9 cellular contexts compared by ENCODE assay signal in the genomic region with DNA sequence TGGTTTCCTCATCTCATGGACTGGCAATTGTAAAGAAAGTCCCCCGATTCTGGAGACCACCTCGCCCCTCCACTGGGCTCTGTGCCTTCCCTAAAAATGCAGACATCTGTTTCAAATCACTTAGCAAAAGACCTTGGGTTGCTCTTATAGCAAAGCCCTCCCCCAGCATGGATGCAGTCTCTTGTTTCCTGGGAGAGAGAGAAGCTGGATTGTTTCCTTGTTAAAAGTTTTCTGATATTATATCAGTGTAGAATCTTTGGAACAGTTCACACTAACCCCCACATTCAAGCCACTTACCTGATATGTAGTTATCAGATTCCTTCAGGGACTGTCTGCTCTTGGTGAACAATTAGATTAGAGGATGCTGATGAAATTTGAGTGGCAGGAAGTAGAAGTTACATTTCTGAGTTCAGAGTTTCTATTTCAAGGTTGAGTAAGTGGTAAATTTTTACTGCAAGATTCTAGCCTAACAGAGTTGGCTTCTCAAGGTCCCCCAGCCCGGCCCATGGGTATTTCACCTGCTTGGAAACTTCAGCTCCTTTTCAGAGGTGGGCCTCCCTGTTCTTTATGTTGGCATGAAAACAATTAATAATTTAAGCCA. TPM values are rescaled to one million over a fixed set of nuclear protein-coding genes. Genes with fewer than 3 reads are reported as not detected.
DNase-seq lines count a peak whose midpoint lies in the region; ATAC-seq and TF ChIP-seq lines count a peak whose summit lies in the region.
"Had no signal": no experiment of that assay in that cellular context is flagged by ENCODE, and none has a peak within 500 bp of the region (broad histone marks: within the 10 kb centered on the region; RNA-seq: fewer than 3 reads in every experiment).

No MANE protein-coding gene starts in this region.

- intact Hi-C loops in stomach (cut with DNase I; ENCODE audit: low total_unique reads) = no loop called here

- H3K4me3 Mint-ChIP-seq in CD8-positive, alpha-beta memory T cell = peak overlapping the region in 3 of 7 donors; percentile 18 to 41 (median 18)

- no peak overlapping the region for H2AFZ ChIP-seq in hepatocyte

- no peak overlapping the region for H3K27ac ChIP-seq in CD8-positive, alpha-beta memory T cell (ENCODE audit: low read depth, low read length)
- H3K27ac ChIP-seq in hepatocyte (peak overlapping the region; percentile 5), stomach (peak overlapping the region in 1 of 5 donors; percentile 83)

- no peak for TF ChIP-seq CTCF in GM20000 (IDR thresholded peaks at IDR 0.05; ENCODE audit: extremely low read depth, missing control alignments)
- no peak for TF ChIP-seq CTCF in hepatocyte (IDR thresholded peaks at IDR 0.05; ENCODE audit: poor library complexity)
- no peak for TF ChIP-seq CTCF in stomach (IDR thresholded peaks at IDR 0.05)

- H3K27me3 ChIP-seq in CD8-positive, alpha-beta memory T cell (ENCODE audit: insufficient read depth, low read length, poor library complexity, severe bottlenecking) = no peaks in the 10 kb centered on the region
- no peaks in the 10 kb centered on the region for H3K27me3 ChIP-seq in hepatocyte
- H3K27me3 ChIP-seq in stomach = no peaks in the 10 kb centered on the region

- POLR2A ChIA-PET in CD8-positive, alpha-beta memory T cell (lab: Charles Lee) = interaction anchor here (1.1 kb wide), 1 partner anchor 55 kb away, joined by 3 read pairs; no protein-coding TSS in a partner anchor

- peaks cover 4 to 7% (median 6%) of the 10 kb centered on the region in 3 donors for H3K36me3 Mint-ChIP-seq in CD8-positive, alpha-beta memory T cell

- peaks cover 57% of the 10 kb centered on the region for H3K4me1 ChIP-seq in CD8-positive, alpha-beta memory T cell (ENCODE audit: insufficient read depth, low read length)
- peaks cover 5% of the 10 kb centered on the region for H3K4me1 ChIP-seq in hepatocyte (ENCODE audit: insufficient read depth)
- H3K4me1 ChIP-seq in stomach = peaks cover 0 to 22% (median 4%) of the 10 kb centered on the region in 4 donors

- H3K79me2 ChIP-seq in hepatocyte = no peaks in the 10 kb centered on the region

- TF ChIP-seq EP300 in stomach (IDR thresholded peaks at IDR 0.05) = no peak

- 65% methylated on average over 3 of the region's 3 CpGs for WGBS in hepatocyte (ENCODE audit: low lambda C conversion rate, missing lambda C conversion rate)
- 48 to 77% (median 64%) methylated on average over 3 of the region's 3 CpGs for WGBS in stomach, 5 donors

- H3K27ac Mint-ChIP-seq in CD8-positive, alpha-beta memory T cell = peak overlapping the region; percentile 38 to 97 (median 72)

- DNase-seq in CD8-positive, alpha-beta memory T cell = no peak
- peak; percentile 31 for DNase-seq in GM20000 (ENCODE audit: low spot score)
- DNase-seq in NOMO-1 treated with dmso at 0.1 percent for 144 hours (lab: John Stamatoyannopoulos, UW; ENCODE audit: unreplicated experiment) = peak; percentile 28
- DNase-seq in hepatocyte (ENCODE audit: low spot score) = no peak
- no peak for DNase-seq in ACHN
- DNase-seq in NCI-H1417 treated with DMSO at 0.1 percent for 48 hours (lab: John Stamatoyannopoulos, UW) = no peak
- DNase-seq in stomach = no peak

- no peak overlapping the region for H3K4me3 ChIP-seq in CD8-positive, alpha-beta memory T cell (ENCODE audit: low read length)
- no peak overlapping the region for H3K4me3 ChIP-seq in hepatocyte
- H3K4me3 ChIP-seq in stomach = no peak overlapping the region

- no peaks in the 10 kb centered on the region for H3K9me3 ChIP-seq in CD8-positive, alpha-beta memory T cell (ENCODE audit: low read length)
- H3K9me3 ChIP-seq in hepatocyte (ENCODE audit: low read depth) = no peaks in the 10 kb centered on the region
- no peaks in the 10 kb centered on the region for H3K9me3 ChIP-seq in stomach

- ATAC-seq in HG03565 (IDR thresholded peaks at IDR 0.05; ENCODE audit: unreplicated experiment) = no peak
- ATAC-seq: HCT116 had no signal

- H3K36me3 ChIP-seq in CD8-positive, alpha-beta memory T cell (ENCODE audit: insufficient read depth, low read length) = no peaks in the 10 kb centered on the region
- H3K36me3 ChIP-seq in hepatocyte (replicated peaks; ENCODE audit: insufficient read depth, low read depth) (no peaks in the 10 kb centered on the region), stomach (no peaks in the 10 kb centered on the region)

- no peak for TF ChIP-seq POLR2A in stomach (IDR thresholded peaks at IDR 0.05)

- no peaks in the 10 kb centered on the region for H3K9me2 ChIP-seq in hepatocyte (replicated peaks; ENCODE audit: insufficient read depth)

- H3K4me2 ChIP-seq in hepatocyte = no peak overlapping the region

- H3K9me3 Mint-ChIP-seq in CD8-positive, alpha-beta memory T cell = no peaks in the 10 kb centered on the region

- no peaks in the 10 kb centered on the region for H4K20me1 ChIP-seq in hepatocyte (ENCODE audit: insufficient read depth, poor library complexity, severe bottlenecking)

- peaks cover 64 to 78% (median 75%) of the 10 kb centered on the region in 3 donors for H3K4me1 Mint-ChIP-seq in CD8-positive, alpha-beta memory T cell

- H3K27me3 Mint-ChIP-seq in CD8-positive, alpha-beta memory T cell = no peaks in the 10 kb centered on the region

- CTCF ChIA-PET in CD8-positive, alpha-beta memory T cell (lab: Charles Lee) = no interaction called here

- in situ Hi-C loops in ACHN (cut with HindIII; ENCODE audit: low pct_ligation_motif_present, low pct_unique_long_range_greater_than_20kb, low sequenced_read_pairs) = no loop called here

RNA-seq across cellular contexts. Expression of gene PLXNC1, which starts 56.4 kb away (rescaled TPM):
- 1 to 10 TPM; 5.0 to 5.6 TPM for total RNA-seq in CD8-positive, alpha-beta memory T cell
- 8.1 TPM for polyA plus RNA-seq in CD8-positive, alpha-beta memory T cell
- total RNA-seq in hepatocyte = 17.8 and 23.2 TPM in 2 replicates
- 6.7 and 7.1 TPM in 2 replicates for polyA plus RNA-seq in hepatocyte
- total RNA-seq in stomach = 10 to 100 TPM in 1 of 5 donors, 1 to 10 TPM in 3, under 1 TPM in 1; 0.89 to 16.5 (median 6.2) TPM
- polyA plus RNA-seq in stomach = 1 to 10 TPM in 1 of 3 donors, under 1 TPM in 2; 0.40 to 1.2 (median 0.46) TPM

Comparison
In these comparisons a context has a peak if more than half of its experiments do, and no peak if none do; other contexts are left out.
1. DNase-seq: peak in GM20000 (single experiment) and NOMO-1 treated with dmso at 0.1 percent for 144 hours (single experiment); none in CD8-positive, alpha-beta memory T cell (0 of 5), hepatocyte (single experiment), ACHN (single experiment), NCI-H1417 treated with DMSO at 0.1 percent for 48 hours (single experiment) and stomach (single experiment).